9 cellular contexts compared by ENCODE assay signal in genomic region chr20:41138217-41138526, GRCh38. TPM values are rescaled to one million over a fixed set of nuclear protein-coding genes. Genes with fewer than 3 reads are reported as not detected.
DNase-seq lines count a peak whose midpoint lies in the region; ATAC-seq, FAIRE-seq and TF ChIP-seq lines count a peak whose summit lies in the region.
"Had no signal": no experiment of that assay in that cellular context is flagged by ENCODE, and none has a peak within 500 bp of the region (broad histone marks: within the 10 kb centered on the region; RNA-seq: fewer than 3 reads in every experiment).

No MANE protein-coding gene starts in this region.

- H3K9me3 Mint-ChIP-seq in activated T-cell treated with anti-CD3 and anti-CD28 coated beads, Interleukin-2, amount 50 U/mL, for 72 hours: no peaks in the 10 kb centered on the region
- H3K9me3 Mint-ChIP-seq in astrocyte (ENCODE audit: unreplicated experiment) (no peaks in the 10 kb centered on the region), type B pancreatic cell (no peaks in the 10 kb centered on the region)

- H3K27me3 ChIP-seq in astrocyte (ENCODE audit: insufficient read depth, low read length) (no peaks in the 10 kb centered on the region), HepG2 (ENCODE audit: control insufficient read depth in 1 of 2, insufficient read depth in 2 of 2, low read length in 2 of 2) (no peaks in the 10 kb centered on the region)

- no peak for DNase-seq in activated T-cell treated with anti-CD3 and anti-CD28 coated beads, Interleukin-2, amount 50 U/mL, for 72 hours
- no peak for DNase-seq in activated T-cell treated with anti-CD3 and anti-CD28 coated beads for 4 hours
- DNase-seq in astrocyte (ENCODE audit: low read depth): no peak
- DNase-seq in HepG2 (ENCODE audit: low spot score): peak; percentile 39
- no peak for DNase-seq in type B pancreatic cell (ENCODE audit: extremely low spot score, unreplicated experiment)
- DNase-seq in SHP77 (lab: John Stamatoyannopoulos, UW): no peak
- DNase-seq in stimulated activated CD4-positive, alpha-beta T cell treated with anti-CD3 and anti-CD28 coated beads, Interleukin-1b, Interleukin-23, amount 100 ng/mL, for 48 hours: no peak
- DNase-seq in NCI-H146 treated with DMSO at 0.1 percent for 48 hours (lab: John Stamatoyannopoulos, UW; ENCODE audit: unreplicated experiment): no peak

- H3K27me3 Mint-ChIP-seq in activated T-cell treated with anti-CD3 and anti-CD28 coated beads, Interleukin-2, amount 50 U/mL, for 72 hours (ENCODE audit: low read depth): no peaks in the 10 kb centered on the region
- H3K27me3 Mint-ChIP-seq in astrocyte (ENCODE audit: low read depth, unreplicated experiment): no peaks in the 10 kb centered on the region
- H3K27me3 Mint-ChIP-seq in type B pancreatic cell: no peaks in the 10 kb centered on the region

- peak overlapping the region; percentile 75 for H3K4me3 ChIP-seq in astrocyte (ENCODE audit: insufficient read depth, low read depth, low read length)
- H3K4me3 ChIP-seq in HepG2 (replicated peaks in 1 of 3; ENCODE audit: insufficient read depth in 1 of 3, low read depth in 2 of 3, low read length in 3 of 3): peak overlapping the region; percentile 81 to 91 (median 85)

- in situ Hi-C loops in HepG2 (cut with HindIII; ENCODE audit: extremely low pct_ligation_motif_present, low pct_unique_long_range_greater_than_20kb): loop anchor here (10.0 kb wide), 1 partner anchor 197 kb away; no protein-coding TSS in a partner anchor

- WGBS in HepG2 (ENCODE audit: low lambda C conversion rate): 0% methylated on average over 4 of the region's 4 CpGs

- no peak for TF ChIP-seq RAD21 in HepG2 (CRISPR knock-in tag; IDR thresholded peaks at IDR 0.05)

- FAIRE-seq in astrocyte (lab: Jason Lieb, UNC) (no peak), HepG2 (lab: Jason Lieb, UNC) (no peak)
- FAIRE-seq: G401.6 had no signal

- H3K4me2 ChIP-seq in astrocyte (ENCODE audit: low read length) (peak overlapping the region; percentile 96), HepG2 (ENCODE audit: low read depth, low read length) (peak overlapping the region; percentile 97)

- peaks cover 42% of the 10 kb centered on the region for H3K4me1 ChIP-seq in astrocyte (ENCODE audit: insufficient read depth, low read length)
- peaks cover 77% of the 10 kb centered on the region for H3K4me1 ChIP-seq in HepG2 (ENCODE audit: insufficient read depth, low read length)

- no peak for TF ChIP-seq POLR2A in HepG2 (IDR thresholded peaks at IDR 0.05; ENCODE audit: insufficient read depth in 1 of 2, low read depth in 2 of 2, low read length in 2 of 2)

- peak overlapping the region; percentile 94 for H3K9ac ChIP-seq in astrocyte (ENCODE audit: low read length)
- H3K9ac ChIP-seq in HepG2 (ENCODE audit: insufficient read depth, low read depth, low read length): peak overlapping the region; percentile 96

- POLR2A ChIA-PET in HepG2 (lab: Yijun Ruan, JAX): interaction anchor here (0.7 to 2.1 kb wide), 5 partner anchors 9 to 202 kb away, joined by 3 to 13 read pairs (median 4); partner anchors contain the start of gene LPIN3

- H2AFZ ChIP-seq in astrocyte (ENCODE audit: low read depth, low read length): no peak overlapping the region
- no peak overlapping the region for H2AFZ ChIP-seq in HepG2 (ENCODE audit: low read length)

- no peak for ATAC-seq in activated T-cell treated with anti-CD3 and anti-CD28 coated beads, Interleukin-2, amount 50 U/mL, for 72 hours (replicated peaks in 1 of 2)
- no peak; the same call in 2 of the 3 replicates for ATAC-seq in HepG2

- CTCF ChIA-PET in HepG2 (lab: Yijun Ruan, JAX; ENCODE audit: low intra/inter-chr PET ratio, low total read pairs): no interaction called here

- H3K79me2 ChIP-seq in astrocyte (ENCODE audit: insufficient read depth, low read length) (peaks cover 59% of the 10 kb centered on the region), HepG2 (ENCODE audit: insufficient read depth, low read length) (peaks cover 57% of the 10 kb centered on the region)

- peak overlapping the region; percentile 91 for H3K27ac ChIP-seq in astrocyte (ENCODE audit: low read depth, low read length)
- peak overlapping the region; percentile 85 for H3K27ac ChIP-seq in HepG2 (ENCODE audit: extremely low read length, insufficient read depth, low read length)

- H3K4me3 Mint-ChIP-seq in activated T-cell treated with anti-CD3 and anti-CD28 coated beads, Interleukin-2, amount 50 U/mL, for 72 hours: peak overlapping the region; percentile 85 to 86
- H3K4me3 Mint-ChIP-seq in astrocyte (ENCODE audit: unreplicated experiment) (peak overlapping the region; percentile 97), type B pancreatic cell (peak overlapping the region; percentile 95)

- intact Hi-C loops in HepG2 (cut with micrococcal nuclease; ENCODE audit: unreplicated experiment): loop anchor here (2.0 kb wide), 1 partner anchor 15 kb away; no protein-coding TSS in a partner anchor

- H4K20me1 ChIP-seq in astrocyte (ENCODE audit: insufficient read depth, low read length): peaks cover 52% of the 10 kb centered on the region
- H4K20me1 ChIP-seq in HepG2 (ENCODE audit: insufficient read depth, low read length): peaks cover 5% of the 10 kb centered on the region

- H3K36me3 ChIP-seq in astrocyte (ENCODE audit: insufficient read depth, low read length): no peaks in the 10 kb centered on the region
- peaks cover 0 to 3% of the 10 kb centered on the region in 2 experiments; a peak in 3 of 5 replicates for H3K36me3 ChIP-seq in HepG2 (replicated peaks in 1 of 2; ENCODE audit: control insufficient read depth in 1 of 2, insufficient read depth in 2 of 2, low read length in 2 of 2)

- TF ChIP-seq EP300 in HepG2 (IDR thresholded peaks at IDR 0.05; ENCODE audit: low read depth in 2 of 2, low read length in 2 of 2) (no peak), HepG2 (CRISPR knock-in tag; IDR thresholded peaks at IDR 0.05; ENCODE audit: borderline replicate concordance) (no peak)

- no peaks in the 10 kb centered on the region for H3K36me3 Mint-ChIP-seq in activated T-cell treated with anti-CD3 and anti-CD28 coated beads, Interleukin-2, amount 50 U/mL, for 72 hours (ENCODE audit: insufficient read depth in 2 of 2)
- H3K36me3 Mint-ChIP-seq in astrocyte (ENCODE audit: low read depth, unreplicated experiment): peaks cover 4% of the 10 kb centered on the region
- H3K36me3 Mint-ChIP-seq in type B pancreatic cell: peaks cover 12% of the 10 kb centered on the region

- H3K9me3 ChIP-seq in astrocyte (ENCODE audit: insufficient read depth, low read depth, low read length): no peaks in the 10 kb centered on the region
- H3K9me3 ChIP-seq in HepG2 (ENCODE audit: low read length): no peaks in the 10 kb centered on the region

- peaks cover 80% of the 10 kb centered on the region for H3K4me1 Mint-ChIP-seq in activated T-cell treated with anti-CD3 and anti-CD28 coated beads, Interleukin-2, amount 50 U/mL, for 72 hours (ENCODE audit: low read depth)
- H3K4me1 Mint-ChIP-seq in astrocyte (ENCODE audit: low read depth, unreplicated experiment): peaks cover 32% of the 10 kb centered on the region
- peaks cover 62% of the 10 kb centered on the region for H3K4me1 Mint-ChIP-seq in type B pancreatic cell (ENCODE audit: unreplicated experiment)

- H3K27ac Mint-ChIP-seq in activated T-cell treated with anti-CD3 and anti-CD28 coated beads, Interleukin-2, amount 50 U/mL, for 72 hours: peak overlapping the region; percentile 91
- peak overlapping the region; percentile 91 for H3K27ac Mint-ChIP-seq in astrocyte (ENCODE audit: unreplicated experiment)
- peak overlapping the region; percentile 93 for H3K27ac Mint-ChIP-seq in type B pancreatic cell

- BruUV-seq in HepG2 (replicated peaks; lab: Mats Ljungman, UMichigan): no TSS peak

- TF ChIP-seq CTCF in astrocyte (IDR thresholded peaks at IDR 0.05; ENCODE audit: insufficient read depth, low read depth, low read length) (no peak), HepG2 (CRISPR knock-in tag; IDR thresholded peaks at IDR 0.05) (no peak), type B pancreatic cell (conservative IDR thresholded peaks at IDR 0.05) (no peak)

TF ChIP-seq in HepG2, 621 proteins besides CTCF, POLR2A, EP300 and RAD21 (continues in another document):
- TF ChIP-seq FLYWCH1 (CRISPR knock-in tag; IDR thresholded peaks at IDR 0.05): no peak

RNA-seq across cellular contexts. Expression of gene PLCG1, which starts 0.8 kb away (rescaled TPM):
- total RNA-seq in activated T-cell treated with anti-CD3 and anti-CD28 coated beads, Interleukin-2, amount 50 U/mL, for 72 hours: 100 to 1,000 TPM; 177 to 221 TPM
- total RNA-seq in astrocyte (99.6 and 129 TPM in 2 replicates), HepG2 (2016; rRNA removed; fragmentation: Illumina TruSeq; extraction: Trizol) (53.1 and 85.3 TPM in 2 replicates), type B pancreatic cell (ENCODE audit: low replicate concordance) (78.9 and 241 TPM in 2 replicates)
- 8.3 and 10.2 TPM in 2 replicates for total RNA-seq in HepG2 (2016; cell fraction: cytosol; rRNA removed; fragmentation: Illumina TruSeq; extraction: Trizol; ENCODE audit: low read depth)
- 43.2 and 85.3 TPM in 2 replicates for total RNA-seq in HepG2 (2016; cell fraction: insoluble cytoplasmic fraction; rRNA removed; fragmentation: Illumina TruSeq; extraction: Trizol)
- total RNA-seq in HepG2 (2016; cell fraction: membrane; rRNA removed; fragmentation: Illumina TruSeq; extraction: Trizol): 23.6 and 25.9 TPM in 2 replicates
- total RNA-seq in HepG2 (2016; cell fraction: nucleus; rRNA removed; fragmentation: Illumina TruSeq; extraction: Trizol): 119 and 141 TPM in 2 replicates
- polyA plus RNA-seq in HepG2 (2011; rRNA removed): 158 and 207 TPM in 2 replicates
- polyA plus RNA-seq in HepG2 (2011; cell fraction: cytosol; rRNA removed): 50.7 and 54.7 TPM in 2 replicates
- 1,608 and 1,708 TPM in 2 replicates for polyA plus RNA-seq in HepG2 (2011; cell fraction: nucleus; rRNA removed)
- 152 and 164 TPM in 2 replicates for polyA plus RNA-seq in HepG2 (2012)
- 3.6 and 4.0 TPM in 2 replicates for polyA plus RNA-seq in HepG2 (2016; cell fraction: cytosol; fragmentation: Illumina TruSeq; extraction: Trizol; ENCODE audit: low read depth)
- 54.2 and 61.1 TPM in 2 replicates for polyA plus RNA-seq in HepG2 (2016; cell fraction: insoluble cytoplasmic fraction; fragmentation: Illumina TruSeq; extraction: Trizol; ENCODE audit: low read depth)
- polyA plus RNA-seq in HepG2 (2016; cell fraction: membrane; fragmentation: Illumina TruSeq; extraction: Trizol; ENCODE audit: low read depth): 12.4 and 12.5 TPM in 2 replicates
- polyA plus RNA-seq in HepG2 (2016; cell fraction: nucleus; fragmentation: Illumina TruSeq; extraction: Trizol; ENCODE audit: insufficient read depth, low read depth): 371 and 407 TPM in 2 replicates
- polyA minus RNA-seq in HepG2 (2011; rRNA and poly(A)+ RNA removed; ENCODE audit: low replicate concordance): 74.2 and 219 TPM in 2 replicates
- polyA minus RNA-seq in HepG2 (2011; cell fraction: cytosol; rRNA and poly(A)+ RNA removed): 77.9 and 95.1 TPM in 2 replicates
- 286 and 292 TPM in 2 replicates for polyA minus RNA-seq in HepG2 (2011; cell fraction: nucleus; rRNA and poly(A)+ RNA removed)
